In genomic region chr15:63945838-63946298, GRCh38 we compare ENCODE assay signal across 8 cellular contexts.
DNase-seq lines count a peak whose midpoint lies in the region; ATAC-seq and TF ChIP-seq lines count a peak whose summit lies in the region.

No MANE protein-coding gene starts in this region.

- ATAC-seq in left ventricle myocardium superior (peak; percentile 30), HG02840 (IDR thresholded peaks at IDR 0.05; ENCODE audit: low FRiP score, unreplicated experiment) (no peak)

- H3K4me3 ChIP-seq in hepatocyte = no peak overlapping the region
- no peak overlapping the region for H3K4me3 ChIP-seq in Karpas-422 (ENCODE audit: low read length)

- H3K27ac ChIP-seq in RWPE1 (peak overlapping the region; percentile 70), hepatocyte (no peak overlapping the region), Karpas-422 (ENCODE audit: low read length) (no peak overlapping the region)

- H3K9me3 ChIP-seq in hepatocyte (ENCODE audit: low read depth) = no peaks in the 10 kb centered on the region
- no peaks in the 10 kb centered on the region for H3K9me3 ChIP-seq in Karpas-422 (ENCODE audit: low read length)

- WGBS in hepatocyte (ENCODE audit: low lambda C conversion rate, missing lambda C conversion rate) = 87% methylated on average over 9 of the region's 9 CpGs

- H3K9me2 ChIP-seq in hepatocyte (replicated peaks; ENCODE audit: insufficient read depth) (no peaks in the 10 kb centered on the region), Karpas-422 (replicated peaks; ENCODE audit: insufficient read depth, low read length) (no peaks in the 10 kb centered on the region)

- H2AFZ ChIP-seq in hepatocyte (no peak overlapping the region), Karpas-422 (ENCODE audit: low read length) (no peak overlapping the region; the same call in 1 of the 2 replicates)

- no peaks in the 10 kb centered on the region for H3K4me1 ChIP-seq in hepatocyte (ENCODE audit: insufficient read depth)
- H3K4me1 ChIP-seq in Karpas-422 (ENCODE audit: low read length) = peaks cover 56% of the 10 kb centered on the region

- H3K36me3 ChIP-seq in hepatocyte (replicated peaks; ENCODE audit: insufficient read depth, low read depth) (no peaks in the 10 kb centered on the region), Karpas-422 (ENCODE audit: insufficient read depth, low read length) (no peaks in the 10 kb centered on the region)

- no peak overlapping the region for H3K4me2 ChIP-seq in hepatocyte
- H3K4me2 ChIP-seq in Karpas-422 (ENCODE audit: low read depth, low read length, poor library complexity, severe bottlenecking) = no peak overlapping the region

- POLR2A ChIA-PET in RWPE1 (lab: Yijun Ruan, JAX; ENCODE audit: low non-redundant PET) = no interaction called here

- H3K27me3 ChIP-seq in hepatocyte = no peaks in the 10 kb centered on the region
- no peaks in the 10 kb centered on the region for H3K27me3 ChIP-seq in Karpas-422 (ENCODE audit: low read length)

- H3K79me2 ChIP-seq in hepatocyte (no peaks in the 10 kb centered on the region), Karpas-422 (ENCODE audit: low read length) (no peaks in the 10 kb centered on the region)

- intact Hi-C loops in left ventricle myocardium superior (cut with micrococcal nuclease) = no loop called here

- H4K20me1 ChIP-seq in hepatocyte (ENCODE audit: insufficient read depth, poor library complexity, severe bottlenecking) = no peaks in the 10 kb centered on the region
- no peaks in the 10 kb centered on the region for H4K20me1 ChIP-seq in Karpas-422 (ENCODE audit: insufficient read depth, low read depth, low read length)

- peak; percentile 83 for DNase-seq in HPDE6-E6E7 (ENCODE audit: extremely low spot score)
- DNase-seq in RWPE1 (ENCODE audit: low spot score) = peak; percentile 91
- no peak for DNase-seq in left ventricle myocardium superior
- peak; percentile 22 for DNase-seq in renal cortical epithelial cell (ENCODE audit: low read depth)
- DNase-seq in hepatocyte (ENCODE audit: low spot score) = no peak
- no peak for DNase-seq in putamen (ENCODE audit: low spot score)
- no peak for DNase-seq in Karpas-422

- H3K9ac ChIP-seq in Karpas-422 (ENCODE audit: low read length) = no peak overlapping the region

- TF ChIP-seq CTCF in RWPE1 (conservative IDR thresholded peaks at IDR 0.05; ENCODE audit: low read depth) (no peak), hepatocyte (IDR thresholded peaks at IDR 0.05; ENCODE audit: poor library complexity) (no peak)

- CTCF ChIA-PET in RWPE1 (lab: Yijun Ruan, JAX) = interaction anchor here (0.6 to 4.2 kb wide), 37 partner anchors 8 to 193 kb away, joined by 3 to 56 read pairs (median 5); partner anchors contain the start of gene DAPK2

Comparison
In these comparisons a context has a peak if more than half of its experiments do, and no peak if none do; other contexts are left out.
1. DNase-seq: peak in HPDE6-E6E7 (single experiment), RWPE1 (single experiment) and renal cortical epithelial cell (single experiment); none in left ventricle myocardium superior (single experiment), hepatocyte (single experiment), putamen (single experiment) and Karpas-422 (single experiment).